Comparison of ENCODE assay signal across 18 cellular contexts in genomic region chr12:70120970-70121369, GRCh38.
DNase-seq lines count a peak whose midpoint lies in the region; ATAC-seq and TF ChIP-seq lines count a peak whose summit lies in the region.
"Had no signal": no experiment of that assay in that cellular context is flagged by ENCODE, and none has a peak within 500 bp of the region (broad histone marks: within the 10 kb centered on the region; RNA-seq: fewer than 3 reads in every experiment).

No MANE protein-coding gene starts in this region.

- peaks cover 13% of the 10 kb centered on the region for H3K4me1 ChIP-seq in OCI-LY1 (ENCODE audit: insufficient read depth, low read length, severe bottlenecking)
- H3K4me1 ChIP-seq: Caco-2, Peyer's patch had no signal

- H4K20me1 ChIP-seq in OCI-LY1 (ENCODE audit: insufficient read depth, low read length), result no peaks in the 10 kb centered on the region

- H3K27ac Mint-ChIP-seq in Calu3 (ENCODE audit: unreplicated experiment), result peak overlapping the region; percentile 37
- no peak overlapping the region for H3K27ac Mint-ChIP-seq in activated T-cell treated with anti-CD3 and anti-CD28 coated beads, Interleukin-2, amount 50 U/mL, for 24 hours
- H3K27ac Mint-ChIP-seq: CD4-positive, CD25-positive, alpha-beta regulatory T cell; HFFc6 had no signal

- H3K36me3 ChIP-seq in OCI-LY1 (ENCODE audit: insufficient read depth, low read length), result no peaks in the 10 kb centered on the region
- H3K36me3 ChIP-seq: Peyer's patch had no signal

- no peaks in the 10 kb centered on the region for H3F3A ChIP-seq in OCI-LY1 (ENCODE audit: insufficient read depth, low read length)

- H3K4me3 Mint-ChIP-seq in Calu3 (ENCODE audit: low read depth, unreplicated experiment), result no peak overlapping the region
- H3K4me3 Mint-ChIP-seq in activated T-cell treated with anti-CD3 and anti-CD28 coated beads, Interleukin-2, amount 50 U/mL, for 24 hours, result no peak overlapping the region
- H3K4me3 Mint-ChIP-seq: CD4-positive, CD25-positive, alpha-beta regulatory T cell; HFFc6 had no signal

- no peak for TF ChIP-seq POLR2A in erythroblast (IDR thresholded peaks at IDR 0.05; ENCODE audit: low read length)

- CTCF ChIA-PET in Calu3 (lab: Charles Lee), result no interaction called here

- DNase-seq in Calu3 (no peak), G401 (ENCODE audit: low spot score) (peak; percentile 16), erythroblast (lab: John Stamatoyannopoulos, UW) (peak; percentile 55 to 79), NCI-H1436 (lab: John Stamatoyannopoulos, UW) (no peak), T-helper 1 cell (no peak)
- no peak for DNase-seq in activated T-cell treated with anti-CD3 and anti-CD28 coated beads, Interleukin-2, amount 50 U/mL, for 24 hours
- DNase-seq: Caco-2; CD4-positive, CD25-positive, alpha-beta regulatory T cell; GF-D8; HFFc6; NCI-H1092; NCI-H1436 treated with DMSO at 0.1 percent for 48 hours; NCI-H2081 treated with DMSO at 0.1 percent for 48 hours; NCI-H446 treated with DMSO at 0.1 percent for 48 hours; NCI-H748 treated with DMSO at 0.1 percent for 48 hours; Peyer's patch had no signal

- H3K79me2 ChIP-seq in OCI-LY1 (ENCODE audit: insufficient read depth, low read length), result no peaks in the 10 kb centered on the region

- H3K27me3 Mint-ChIP-seq in Calu3 (ENCODE audit: unreplicated experiment), result no peaks in the 10 kb centered on the region
- no peaks in the 10 kb centered on the region for H3K27me3 Mint-ChIP-seq in activated T-cell treated with anti-CD3 and anti-CD28 coated beads, Interleukin-2, amount 50 U/mL, for 24 hours
- H3K27me3 Mint-ChIP-seq: CD4-positive, CD25-positive, alpha-beta regulatory T cell had no signal

- in situ Hi-C loops in G401 (cut with HindIII; ENCODE audit: low sequenced_read_pairs), result no loop called here

- no peak overlapping the region for H3K9ac ChIP-seq in OCI-LY1 (ENCODE audit: low read length)

- ATAC-seq in GM21529 (IDR thresholded peaks at IDR 0.05; ENCODE audit: unreplicated experiment), result no peak

- peak overlapping the region; percentile 26; the same call in 1 of the 2 replicates for H2AFZ ChIP-seq in OCI-LY1 (ENCODE audit: low read length)

- no peak overlapping the region for H3K4me3 ChIP-seq in OCI-LY1 (ENCODE audit: low read depth, low read length, poor library complexity, severe bottlenecking)
- H3K4me3 ChIP-seq: Peyer's patch had no signal

- no peaks in the 10 kb centered on the region for H3K9me3 ChIP-seq in OCI-LY1 (ENCODE audit: low read length)
- H3K9me3 ChIP-seq: Caco-2, Peyer's patch had no signal

- H3K27ac ChIP-seq in OCI-LY1 (ENCODE audit: low read depth, low read length, poor library complexity, severe bottlenecking), result no peak overlapping the region
- H3K27ac ChIP-seq: Peyer's patch had no signal

- peaks cover 11% of the 10 kb centered on the region for H3K4me1 Mint-ChIP-seq in Calu3 (ENCODE audit: low read depth, unreplicated experiment)
- no peaks in the 10 kb centered on the region for H3K4me1 Mint-ChIP-seq in activated T-cell treated with anti-CD3 and anti-CD28 coated beads, Interleukin-2, amount 50 U/mL, for 24 hours (ENCODE audit: low read depth)
- H3K4me1 Mint-ChIP-seq: CD4-positive, CD25-positive, alpha-beta regulatory T cell had no signal

- intact Hi-C loops in Calu3 (cut with micrococcal nuclease; ENCODE audit: unreplicated experiment), result no loop called here

- no peaks in the 10 kb centered on the region for H3K9me3 Mint-ChIP-seq in Calu3 (ENCODE audit: low read depth, unreplicated experiment)
- no peaks in the 10 kb centered on the region for H3K9me3 Mint-ChIP-seq in activated T-cell treated with anti-CD3 and anti-CD28 coated beads, Interleukin-2, amount 50 U/mL, for 24 hours
- H3K9me3 Mint-ChIP-seq: CD4-positive, CD25-positive, alpha-beta regulatory T cell had no signal

- no peaks in the 10 kb centered on the region for H3K36me3 Mint-ChIP-seq in Calu3 (ENCODE audit: insufficient read depth, unreplicated experiment)
- no peaks in the 10 kb centered on the region for H3K36me3 Mint-ChIP-seq in activated T-cell treated with anti-CD3 and anti-CD28 coated beads, Interleukin-2, amount 50 U/mL, for 24 hours (ENCODE audit: low read depth)
- H3K36me3 Mint-ChIP-seq: CD4-positive, CD25-positive, alpha-beta regulatory T cell had no signal

- TF ChIP-seq CTCF in Calu3 (IDR thresholded peaks at IDR 0.05; ENCODE audit: unreplicated experiment) (no peak), OCI-LY1 (IDR thresholded peaks at IDR 0.05; ENCODE audit: low read length) (no peak)

- BruUV-seq in Calu3 (replicated peaks; lab: Mats Ljungman, UMichigan), result no TSS peak

- H3K4me2 ChIP-seq in OCI-LY1 (ENCODE audit: low read length), result no peak overlapping the region

- no peaks in the 10 kb centered on the region for H3K27me3 ChIP-seq in OCI-LY1 (ENCODE audit: insufficient read depth, low read length)
- H3K27me3 ChIP-seq: Peyer's patch had no signal

- no peaks in the 10 kb centered on the region for H3K9me2 ChIP-seq in OCI-LY1 (ENCODE audit: low read depth, low read length)

Comparison
In these comparisons a context has a peak if more than half of its experiments do, and no peak if none do; other contexts are left out.
1. DNase-seq: peak in G401 (single experiment) and erythroblast (2 of 2); none in Calu3 (single experiment), NCI-H1436 (single experiment), T-helper 1 cell (0 of 5) and activated T-cell treated with anti-CD3 and anti-CD28 coated beads, Interleukin-2, amount 50 U/mL, for 24 hours (single experiment).